9 cellular contexts compared by ENCODE assay signal in the genomic region with DNA sequence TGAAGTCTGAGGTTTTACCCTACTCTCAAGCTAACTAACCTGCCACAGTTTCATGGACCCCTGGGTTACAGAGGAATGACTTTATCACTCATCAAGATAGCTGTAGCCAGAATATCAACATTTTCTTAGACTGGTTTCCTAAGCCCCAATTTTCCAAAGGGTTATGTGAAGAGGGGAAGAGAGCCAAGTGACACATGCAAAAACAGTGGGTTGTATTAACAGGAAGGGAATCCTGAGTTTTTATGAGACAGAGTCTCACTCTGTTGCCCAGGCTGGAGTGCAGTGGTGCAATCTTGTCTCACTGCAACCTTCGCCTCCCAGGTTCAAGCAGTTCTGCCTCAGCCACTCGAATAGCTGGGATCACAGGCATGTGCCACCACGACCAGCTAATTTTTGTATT. TPM values are rescaled to one million over a fixed set of nuclear protein-coding genes. Genes with fewer than 3 reads are reported as not detected.
DNase-seq lines count a peak whose midpoint lies in the region; ATAC-seq and TF ChIP-seq lines count a peak whose summit lies in the region.
"Had no signal": no experiment of that assay in that cellular context is flagged by ENCODE, and none has a peak within 500 bp of the region (broad histone marks: within the 10 kb centered on the region; RNA-seq: fewer than 3 reads in every experiment).

No MANE protein-coding gene starts in this region.

- 60 to 78% (median 63%) methylated on average over 3 of the region's 3 CpGs for WGBS in psoas muscle, 3 donors

- no peaks in the 10 kb centered on the region for H3K36me3 Mint-ChIP-seq in activated CD8-positive, alpha-beta T cell treated with anti-CD3 and anti-CD28 coated beads for 36 hours (ENCODE audit: low read depth)

- H3K4me2 ChIP-seq in PC-9, result no peak overlapping the region

- peak; percentile 4 for ATAC-seq in GM18858 (IDR thresholded peaks at IDR 0.05; ENCODE audit: unreplicated experiment)
- ATAC-seq in HG02642 (IDR thresholded peaks at IDR 0.05; ENCODE audit: poor library complexity, unreplicated experiment), result peak; percentile 12
- ATAC-seq in activated CD8-positive, alpha-beta T cell treated with anti-CD3 and anti-CD28 coated beads for 36 hours, result no peak
- ATAC-seq in psoas muscle, result no peak

- H3K4me1 ChIP-seq in psoas muscle, result peaks cover 62% of the 10 kb centered on the region
- peaks cover 44% of the 10 kb centered on the region for H3K4me1 ChIP-seq in PC-9 (replicated peaks; ENCODE audit: insufficient read depth)

- H3K36me3 ChIP-seq in psoas muscle (ENCODE audit: insufficient read depth in 1 of 2, low read depth in 1 of 2), result no peaks in the 10 kb centered on the region
- no peaks in the 10 kb centered on the region for H3K36me3 ChIP-seq in PC-9 (ENCODE audit: low read depth)

- no peak overlapping the region for H3K4me3 Mint-ChIP-seq in activated CD8-positive, alpha-beta T cell treated with anti-CD3 and anti-CD28 coated beads for 36 hours

- BruUV-seq in PC-9 (replicated peaks; lab: Mats Ljungman, UMichigan), result no TSS peak

- H3K9me3 ChIP-seq in psoas muscle (no peaks in the 10 kb centered on the region), PC-9 (ENCODE audit: insufficient read depth, low read depth) (no peaks in the 10 kb centered on the region)

- peaks cover 27% of the 10 kb centered on the region; the same call in 1 of the 2 replicates for H3F3A ChIP-seq in PC-9 (ENCODE audit: insufficient read depth, low read depth)

- DNase-seq in activated CD8-positive, alpha-beta T cell treated with anti-CD3 and anti-CD28 coated beads for 36 hours, result no peak
- no peak for DNase-seq in psoas muscle
- DNase-seq in NCI-H446 (lab: John Stamatoyannopoulos, UW), result no peak
- DNase-seq in NCI-H187 treated with DMSO at 0.1 percent for 48 hours (lab: John Stamatoyannopoulos, UW), result no peak
- DNase-seq in PC-9, result no peak
- DNase-seq in NCI-H524 (lab: John Stamatoyannopoulos, UW), result no peak
- DNase-seq: activated CD8-positive, alpha-beta memory T cell treated with anti-CD3 and anti-CD28 coated beads for 24 hours had no signal

- H3K9me2 ChIP-seq in PC-9 (ENCODE audit: insufficient read depth), result no peaks in the 10 kb centered on the region

- H3K27me3 ChIP-seq in psoas muscle (ENCODE audit: insufficient read depth in 3 of 3, low read length in 2 of 3), result no peaks in the 10 kb centered on the region
- no peaks in the 10 kb centered on the region for H3K27me3 ChIP-seq in PC-9 (ENCODE audit: insufficient read depth, low read depth)

- intact Hi-C loops in activated CD8-positive, alpha-beta T cell treated with anti-CD3 and anti-CD28 coated beads for 36 hours (cut with micrococcal nuclease), result no loop called here
- intact Hi-C loops in psoas muscle (cut with DNase I) (no loop called here), PC-9 (cut with micrococcal nuclease; ENCODE audit: unreplicated experiment) (no loop called here)

- H3K27me3 Mint-ChIP-seq in activated CD8-positive, alpha-beta T cell treated with anti-CD3 and anti-CD28 coated beads for 36 hours, result no peaks in the 10 kb centered on the region

- H3K9me3 Mint-ChIP-seq in activated CD8-positive, alpha-beta T cell treated with anti-CD3 and anti-CD28 coated beads for 36 hours, result no peaks in the 10 kb centered on the region

- no peak for TF ChIP-seq CTCF in activated CD8-positive, alpha-beta T cell treated with anti-CD3 and anti-CD28 coated beads for 36 hours (IDR thresholded peaks at IDR 0.05)
- TF ChIP-seq CTCF in psoas muscle (IDR thresholded peaks at IDR 0.05) (no peak), PC-9 (conservative IDR thresholded peaks at IDR 0.05) (no peak)

- CTCF ChIA-PET in activated CD8-positive, alpha-beta T cell treated with anti-CD3 and anti-CD28 coated beads for 36 hours (lab: Charles Lee), result interaction anchor here (0.9 to 3.9 kb wide), 4 partner anchors 17 to 211 kb away, joined by 3 to 18 read pairs (median 7); no protein-coding TSS in a partner anchor
- CTCF ChIA-PET in PC-9 (lab: Charles Lee), result no interaction called here

- H3K4me1 Mint-ChIP-seq in activated CD8-positive, alpha-beta T cell treated with anti-CD3 and anti-CD28 coated beads for 36 hours (ENCODE audit: low read depth), result peaks cover 56% of the 10 kb centered on the region

- H3K27ac Mint-ChIP-seq in activated CD8-positive, alpha-beta T cell treated with anti-CD3 and anti-CD28 coated beads for 36 hours, result peak overlapping the region; percentile 84

- peak overlapping the region; percentile 83 for H3K27ac ChIP-seq in psoas muscle
- H3K27ac ChIP-seq in PC-9, result no peak overlapping the region

- H3K4me3 ChIP-seq in psoas muscle (no peak overlapping the region), PC-9 (no peak overlapping the region)

- POLR2A ChIA-PET in activated CD8-positive, alpha-beta T cell treated with anti-CD3 and anti-CD28 coated beads for 36 hours (lab: Charles Lee), result interaction anchor here (0.6 to 2.9 kb wide), 2 partner anchors 66 to 149 kb away, joined by 3 to 20 read pairs; no protein-coding TSS in a partner anchor
- POLR2A ChIA-PET in PC-9 (lab: Charles Lee; ENCODE audit: unreplicated experiment), result no interaction called here

- no peak overlapping the region for H2AFZ ChIP-seq in PC-9

- no peaks in the 10 kb centered on the region; the same call in 1 of the 2 replicates for H4K20me1 ChIP-seq in PC-9 (ENCODE audit: insufficient read depth)

- peaks cover 66% of the 10 kb centered on the region for H3K79me2 ChIP-seq in PC-9 (ENCODE audit: low read depth)

RNA-seq across cellular contexts. Expression of gene AFF1, which starts 5.4 kb away (rescaled TPM):
- 10 to 100 TPM; 40.3 to 45.4 TPM for total RNA-seq in activated CD8-positive, alpha-beta T cell treated with anti-CD3 and anti-CD28 coated beads for 36 hours
- total RNA-seq in psoas muscle (100 to 1,000 TPM; 118 to 149 (median 122) TPM), PC-9 (2021) (45.3 and 52.8 TPM in 2 replicates)
- polyA plus RNA-seq in psoas muscle, result 100 to 1,000 TPM in 2 of 3 donors, 10 to 100 TPM in 1; 62.7 to 171 (median 115) TPM

RNA-seq across cellular contexts. Expression of gene C4orf36, which starts 48.0 kb away (rescaled TPM):
- total RNA-seq in activated CD8-positive, alpha-beta T cell treated with anti-CD3 and anti-CD28 coated beads for 36 hours, result not detected
- total RNA-seq in psoas muscle, result 1 to 10 TPM in 1 of 4 donors, not detected in 3; 1.5 TPM
- under 1 TPM in 2 of 3 donors, not detected in 1; 0.45 to 0.70 TPM for polyA plus RNA-seq in psoas muscle
- total RNA-seq in PC-9 (2021), result 2.0 TPM in 1 of 2 replicates, not detected in the other

Comparison
In these comparisons a context has a peak if more than half of its experiments do, and no peak if none do; other contexts are left out.
1. ATAC-seq: peak in GM18858 (single experiment) and HG02642 (single experiment); none in activated CD8-positive, alpha-beta T cell treated with anti-CD3 and anti-CD28 coated beads for 36 hours (single experiment) and psoas muscle (0 of 4).